In genomic region chr10:99711129-99711719, GRCh38 we compare ENCODE assay signal across 9 cellular contexts. TPM values are rescaled to one million over a fixed set of nuclear protein-coding genes. Genes with fewer than 3 reads are reported as not detected.
DNase-seq lines count a peak whose midpoint lies in the region; ATAC-seq, FAIRE-seq and TF ChIP-seq lines count a peak whose summit lies in the region.
"Had no signal": no experiment of that assay in that cellular context is flagged by ENCODE, and none has a peak within 500 bp of the region (broad histone marks: within the 10 kb centered on the region; RNA-seq: fewer than 3 reads in every experiment).

No MANE protein-coding gene starts in this region.

- H4K20me1 ChIP-seq in GM12878 (ENCODE audit: control insufficient read depth, insufficient read depth) = no peaks in the 10 kb centered on the region

- TF ChIP-seq POLR2A in H54 (IDR thresholded peaks at IDR 0.05; ENCODE audit: low read depth, low read length) (no peak), GM12878 (IDR thresholded peaks at IDR 0.05; ENCODE audit: low read depth, low read length) (no peak)

- no peak overlapping the region for H2AFZ ChIP-seq in GM12878 (ENCODE audit: control insufficient read depth, low read depth, low read length)

- ATAC-seq in GM12878 (peak; percentile 85), upper lobe of right lung (peak; percentile 84), HG02973 (IDR thresholded peaks at IDR 0.05; ENCODE audit: unreplicated experiment) (no peak)

- TF ChIP-seq CTCF in GM12878 (IDR thresholded peaks at IDR 0.05 in 2 of 3, conservative IDR thresholded peaks at IDR 0.05 in 1 of 3; ENCODE audit: control insufficient read depth in 2 of 3, extremely low read depth in 1 of 3, insufficient read depth in 1 of 3, low read depth in 3 of 3, low read length in 3 of 3) (peak; percentile 57 to 73 (median 60)), kidney (IDR thresholded peaks at IDR 0.05; ENCODE audit: borderline replicate concordance, extremely low read depth, insufficient read depth) (peak; percentile 59), upper lobe of right lung (IDR thresholded peaks at IDR 0.05) (peak; percentile 53)

- RAD21 ChIA-PET in GM12878 (lab: Charles Lee; ENCODE audit: unreplicated experiment) = interaction anchor here (0.6 to 2.6 kb wide), 8 partner anchors 21 to 275 kb away, joined by 3 to 15 read pairs (median 5); partner anchors contain the start of genes COX15, CUTC, ENTPD7 and SLC25A28

- peak; percentile 95 for FAIRE-seq in H54 (lab: Jason Lieb, UNC)
- peak; percentile 78 for FAIRE-seq in GM12878 (lab: Jason Lieb, UNC)
- FAIRE-seq in kidney (lab: Jason Lieb, UNC) = peak; percentile 17
- FAIRE-seq: colon had no signal

- no TSS peak for BruUV-seq in GM12878 (replicated peaks; lab: Mats Ljungman, UMichigan)

- intact Hi-C loops in GM12878 (cut with micrococcal nuclease; ENCODE audit: unreplicated experiment) = loop anchor here (1.0 to 2.0 kb wide), 5 partner anchors 81 to 319 kb away; no protein-coding TSS in a partner anchor
- intact Hi-C loops in kidney (cut with DNase I) = no loop called here
- intact Hi-C loops in upper lobe of right lung (cut with DNase I) = no loop called here

- H3K4me1 ChIP-seq in GM12878 (ENCODE audit: control insufficient read depth, insufficient read depth, low read length) = peaks cover 6% of the 10 kb centered on the region; the same call in 1 of the 2 replicates
- H3K4me1 ChIP-seq in kidney (ENCODE audit: control insufficient read depth in 1 of 2, insufficient read depth in 1 of 2, low read depth in 1 of 2, low read length in 2 of 2) = no peaks in the 10 kb centered on the region
- H3K4me1 ChIP-seq in upper lobe of right lung = no peaks in the 10 kb centered on the region

- no peaks in the 10 kb centered on the region for H3K9me3 ChIP-seq in GM12878 (replicated peaks; ENCODE audit: control insufficient read depth, insufficient read depth, low read length)
- no peaks in the 10 kb centered on the region for H3K9me3 ChIP-seq in kidney (ENCODE audit: control insufficient read depth in 1 of 2, low read length in 2 of 2)
- H3K9me3 ChIP-seq in upper lobe of right lung = no peaks in the 10 kb centered on the region

- in situ Hi-C loops in GM12878 (cut with MboI) = loop anchor here (5.0 kb wide), 2 partner anchors 84 to 279 kb away; partner anchors contain the start of gene GOT1

- no peak for TF ChIP-seq EP300 in GM12878 (IDR thresholded peaks at IDR 0.05; ENCODE audit: borderline replicate concordance in 1 of 2, control insufficient read depth in 1 of 2, low read depth in 2 of 2, low read length in 2 of 2)

- H3K27me3 ChIP-seq in GM12878 (replicated peaks in 1 of 2; ENCODE audit: control insufficient read depth in 2 of 2, insufficient read depth in 2 of 2, low read length in 1 of 2) (no peaks in the 10 kb centered on the region), upper lobe of right lung (no peaks in the 10 kb centered on the region)

- TF ChIP-seq RAD21 in GM12878 (IDR thresholded peaks at IDR 0.05; ENCODE audit: insufficient read depth, low read depth, low read length) = peak; percentile 78

- H3K4me3 ChIP-seq in GM12878 (no peak overlapping the region), kidney (ENCODE audit: low read length in 2 of 2) (no peak overlapping the region), upper lobe of right lung (no peak overlapping the region)

- DNase-seq in activated CD4-positive, alpha-beta T cell treated with anti-CD3 and anti-CD28 coated beads for 4 hours = peak; percentile 6 to 26
- DNase-seq in activated CD4-positive, alpha-beta T cell treated with anti-CD3 and anti-CD28 coated beads, Interleukin-2, amount 50 U/mL, for 4 hours = no peak
- peak; percentile 8 for DNase-seq in H54 (ENCODE audit: insufficient read length, low spot score)
- DNase-seq in NOMO-1 treated with dmso at 0.1 percent for 144 hours (lab: John Stamatoyannopoulos, UW; ENCODE audit: unreplicated experiment) = peak; percentile 26
- peak; percentile 15 for DNase-seq in GM12878 (ENCODE audit: low read depth, low spot score)
- DNase-seq in kidney = no peak
- no peak for DNase-seq in upper lobe of right lung

- H3K9ac ChIP-seq in GM12878 (ENCODE audit: control insufficient read depth, insufficient read depth, low read length) (no peak overlapping the region), kidney (ENCODE audit: low read length in 2 of 2) (no peak overlapping the region)

- SMC1A ChIA-PET in GM12878 (lab: Charles Lee; ENCODE audit: uncharacterized antibody, unreplicated experiment) = interaction anchor here (0.6 to 3.5 kb wide), 15 partner anchors 40 to 275 kb away, joined by 3 to 25 read pairs (median 4); no protein-coding TSS in a partner anchor

- H3K4me2 ChIP-seq in GM12878 (ENCODE audit: control insufficient read depth, insufficient read depth) = no peak overlapping the region

- CTCF ChIA-PET in GM12878 (lab: Yijun Ruan, JAX) = interaction anchor here (0.7 to 8.7 kb wide), 14 partner anchors 15 to 278 kb away, joined by 3 to 59 read pairs (median 7); partner anchors contain the start of genes COX15, CUTC, ENTPD7 and SLC25A28

- H3K27ac ChIP-seq in GM12878 (ENCODE audit: control insufficient read depth, insufficient read depth) = no peak overlapping the region
- no peak overlapping the region for H3K27ac ChIP-seq in kidney (ENCODE audit: low read depth in 2 of 2, low read length in 2 of 2)
- H3K27ac ChIP-seq in upper lobe of right lung = no peak overlapping the region

- peaks cover 0 to 20% of the 10 kb centered on the region in 2 experiments for H3K36me3 ChIP-seq in GM12878 (ENCODE audit: control insufficient read depth in 2 of 2, insufficient read depth in 2 of 2, low read length in 1 of 2)
- peaks cover 7 to 22% of the 10 kb centered on the region in 2 donors for H3K36me3 ChIP-seq in kidney (ENCODE audit: control insufficient read depth in 1 of 2, insufficient read depth in 2 of 2, low read length in 2 of 2)
- H3K36me3 ChIP-seq in upper lobe of right lung = peaks cover 61% of the 10 kb centered on the region

- H3K79me2 ChIP-seq in GM12878 (ENCODE audit: control insufficient read depth, insufficient read depth, low read length) = no peaks in the 10 kb centered on the region

- POLR2A ChIA-PET in GM12878 (lab: Charles Lee) = no interaction called here

RNA-seq across cellular contexts. Expression of gene COX15, which starts 20.7 kb away (rescaled TPM):
- total RNA-seq in GM12878 (2013; cell fraction: nucleolus; rRNA removed) = 62.4 and 70.0 TPM in 2 replicates
- total RNA-seq in GM12878 (2014; rRNA removed) = 36.3 and 37.4 TPM in 2 replicates
- total RNA-seq in GM12878 (2014; rRNA removed; fragmentation: Illumina TruSeq; extraction: Trizol) = 30.6 and 32.9 TPM in 2 replicates
- total RNA-seq in GM12878 (2021) = 37.8 and 38.9 TPM in 2 replicates
- 22.4 TPM for polyA plus RNA-seq in GM12878 (2011; ENCODE audit: low read depth)
- 36.4 and 46.8 TPM in 2 replicates for polyA plus RNA-seq in GM12878 (2011; rRNA removed)
- 22.3 and 27.2 TPM in 2 replicates for polyA plus RNA-seq in GM12878 (2011; cell fraction: cytosol; rRNA removed)
- polyA plus RNA-seq in GM12878 (2011; cell fraction: nucleus; rRNA removed) = 27.6 and 30.5 TPM in 2 replicates
- 25.7 and 37.7 TPM in 2 replicates for polyA plus RNA-seq in GM12878 (2012)
- 38.1 and 44.7 TPM in 2 replicates for polyA plus RNA-seq in GM12878 (2014; fragmentation: Illumina TruSeq; extraction: Trizol)
- 10 to 100 TPM; 46.3 to 50.7 TPM for polyA plus RNA-seq in GM12878 (2014; fragmentation: Nextera tagmentation; extraction: Ambion mirVana)
- 27.1 and 30.2 TPM in 2 replicates for polyA plus RNA-seq in GM12878 (2014; rRNA removed)
- polyA plus RNA-seq in GM12878 (2016; fragmentation: Nextera tagmentation; extraction: Ambion mirVana) = 10 to 100 TPM; 38.4 to 42.8 TPM
- 20.5 and 25.2 TPM in 2 replicates for polyA minus RNA-seq in GM12878 (2011; rRNA and poly(A)+ RNA removed)
- polyA minus RNA-seq in GM12878 (2011; cell fraction: cytosol; rRNA and poly(A)+ RNA removed) = 10.4 and 11.0 TPM in 2 replicates
- 8.7 and 13.6 TPM in 2 replicates for polyA minus RNA-seq in GM12878 (2011; cell fraction: nucleus; rRNA and poly(A)+ RNA removed)
- 40.4 TPM for total RNA-seq in kidney
- 30.9 TPM for polyA plus RNA-seq in kidney (ENCODE audit: insufficient read depth, low read depth, low replicate concordance)
- total RNA-seq in upper lobe of right lung = 32.2 TPM

RNA-seq across cellular contexts. Expression of gene CUTC, which starts 20.8 kb away (rescaled TPM):
- total RNA-seq in GM12878 (2013; cell fraction: nucleolus; rRNA removed) = 32.9 and 38.9 TPM in 2 replicates
- 23.8 and 28.3 TPM in 2 replicates for total RNA-seq in GM12878 (2014; rRNA removed)
- 34.3 and 36.2 TPM in 2 replicates for total RNA-seq in GM12878 (2014; rRNA removed; fragmentation: Illumina TruSeq; extraction: Trizol)
- total RNA-seq in GM12878 (2021) = 25.7 and 26.7 TPM in 2 replicates
- 21.8 TPM for polyA plus RNA-seq in GM12878 (2011; ENCODE audit: low read depth)
- 47.7 and 63.2 TPM in 2 replicates for polyA plus RNA-seq in GM12878 (2011; rRNA removed)
- 18.6 and 26.4 TPM in 2 replicates for polyA plus RNA-seq in GM12878 (2011; cell fraction: cytosol; rRNA removed)
- 25.8 and 28.8 TPM in 2 replicates for polyA plus RNA-seq in GM12878 (2011; cell fraction: nucleus; rRNA removed)
- polyA plus RNA-seq in GM12878 (2012) = 25.5 and 28.0 TPM in 2 replicates
- 34.3 and 42.5 TPM in 2 replicates for polyA plus RNA-seq in GM12878 (2014; fragmentation: Illumina TruSeq; extraction: Trizol)
- 10 to 100 TPM; 64.6 to 71.7 TPM for polyA plus RNA-seq in GM12878 (2014; fragmentation: Nextera tagmentation; extraction: Ambion mirVana)
- polyA plus RNA-seq in GM12878 (2014; rRNA removed) = 34.3 and 37.6 TPM in 2 replicates
- polyA plus RNA-seq in GM12878 (2016; fragmentation: Nextera tagmentation; extraction: Ambion mirVana) = 10 to 100 TPM; 44.0 to 49.6 TPM
- 27.4 and 30.3 TPM in 2 replicates for polyA minus RNA-seq in GM12878 (2011; rRNA and poly(A)+ RNA removed)
- polyA minus RNA-seq in GM12878 (2011; cell fraction: cytosol; rRNA and poly(A)+ RNA removed) = 7.3 and 7.6 TPM in 2 replicates
- polyA minus RNA-seq in GM12878 (2011; cell fraction: nucleus; rRNA and poly(A)+ RNA removed) = 10.5 and 13.6 TPM in 2 replicates
- total RNA-seq in kidney = 16.5 TPM
- polyA plus RNA-seq in kidney (ENCODE audit: insufficient read depth, low read depth, low replicate concordance) = 19.1 TPM
- total RNA-seq in upper lobe of right lung = 15.8 TPM

RNA-seq across cellular contexts. Expression of gene ENTPD7, which starts 51.9 kb away (rescaled TPM):
- total RNA-seq in GM12878 (2013; cell fraction: nucleolus; rRNA removed) = 5.8 and 7.1 TPM in 2 replicates
- total RNA-seq in GM12878 (2014; rRNA removed) = 5.7 and 5.9 TPM in 2 replicates
- 6.1 and 6.4 TPM in 2 replicates for total RNA-seq in GM12878 (2014; rRNA removed; fragmentation: Illumina TruSeq; extraction: Trizol)
- total RNA-seq in GM12878 (2021) = 6.5 and 6.7 TPM in 2 replicates
- polyA plus RNA-seq in GM12878 (2011; ENCODE audit: low read depth) = 1.2 TPM
- polyA plus RNA-seq in GM12878 (2011; rRNA removed) = 4.6 and 5.2 TPM in 2 replicates
- 4.0 and 4.4 TPM in 2 replicates for polyA plus RNA-seq in GM12878 (2011; cell fraction: cytosol; rRNA removed)
- polyA plus RNA-seq in GM12878 (2011; cell fraction: nucleus; rRNA removed) = 2.0 and 2.3 TPM in 2 replicates
- polyA plus RNA-seq in GM12878 (2012) = 1.5 and 1.6 TPM in 2 replicates
- polyA plus RNA-seq in GM12878 (2014; fragmentation: Illumina TruSeq; extraction: Trizol) = 5.1 and 5.2 TPM in 2 replicates
- under 1 TPM; 0.73 to 0.90 TPM for polyA plus RNA-seq in GM12878 (2014; fragmentation: Nextera tagmentation; extraction: Ambion mirVana)
- 2.9 and 4.1 TPM in 2 replicates for polyA plus RNA-seq in GM12878 (2014; rRNA removed)
- 1 to 10 TPM; 5.2 TPM for polyA plus RNA-seq in GM12878 (2016; fragmentation: Nextera tagmentation; extraction: Ambion mirVana)
- polyA minus RNA-seq in GM12878 (2011; rRNA and poly(A)+ RNA removed) = 11.4 and 12.7 TPM in 2 replicates
- polyA minus RNA-seq in GM12878 (2011; cell fraction: cytosol; rRNA and poly(A)+ RNA removed) = 4.1 and 5.0 TPM in 2 replicates
- 3.0 and 5.5 TPM in 2 replicates for polyA minus RNA-seq in GM12878 (2011; cell fraction: nucleus; rRNA and poly(A)+ RNA removed)
- total RNA-seq in kidney = 16.1 TPM
- 1.4 TPM for polyA plus RNA-seq in kidney (ENCODE audit: insufficient read depth, low read depth, low replicate concordance)
- total RNA-seq in upper lobe of right lung = 7.9 TPM

Comparison
In these comparisons a context has a peak if more than half of its experiments do, and no peak if none do; other contexts are left out.
1. DNase-seq: peak in activated CD4-positive, alpha-beta T cell treated with anti-CD3 and anti-CD28 coated beads for 4 hours (2 of 2), H54 (single experiment), NOMO-1 treated with dmso at 0.1 percent for 144 hours (single experiment) and GM12878 (single experiment); none in activated CD4-positive, alpha-beta T cell treated with anti-CD3 and anti-CD28 coated beads, Interleukin-2, amount 50 U/mL, for 4 hours (0 of 2), kidney (single experiment) and upper lobe of right lung (single experiment).
2. Peak in every context shown above with its lines, with median percentiles within 50 percentile points of each other: CTCF ChIP-seq.